Comparison of ENCODE assay signal across 29 cellular contexts in the genomic region with DNA sequence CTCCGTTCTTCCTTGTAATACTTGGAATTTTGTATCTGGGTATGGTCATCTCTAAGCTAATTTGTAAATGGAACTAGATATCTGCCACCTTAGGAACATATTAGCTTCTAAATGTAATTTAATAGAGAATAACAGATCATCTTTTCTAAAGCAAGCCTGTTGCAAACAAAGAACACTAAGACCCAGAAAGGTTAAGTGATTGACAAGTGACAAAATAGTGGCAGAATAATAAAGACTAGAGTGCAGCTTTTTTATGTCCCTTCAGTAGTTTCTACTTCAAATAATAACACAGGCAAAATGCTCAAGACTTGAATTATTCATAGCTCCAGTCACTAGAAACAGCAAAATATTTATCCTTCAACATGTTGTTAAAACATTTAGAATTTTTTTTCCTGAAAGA.
"Had no signal": no experiment of that assay in that cellular context is flagged by ENCODE, and none has a peak within 500 bp of the region (broad histone marks: within the 10 kb centered on the region; RNA-seq: fewer than 3 reads in every experiment).

No MANE protein-coding gene starts in this region.

- DNase-seq: colonic mucosa; cortex of kidney; dermis blood vessel endothelial cell; dorsolateral prefrontal cortex; effector CD4-positive, alpha-beta T cell; effector CD8-positive, alpha-beta T cell; effector memory CD4-positive, alpha-beta T cell; effector memory CD8-positive, alpha-beta T cell; endodermal cell; erythroblast; esophagus squamous epithelium; foreskin fibroblast; foreskin keratinocyte; foreskin melanocyte; gastrocnemius medialis; glutamatergic neuron; head of caudate nucleus; heart left ventricle; heart right ventricle had no signal

- H3K4me3 Mint-ChIP-seq: dendritic cell treated with granulocyte-macrophage colony-stimulating factor and Interleukin-4, amounts not matched to agents 40 ng/mL and 50 ng/mL, for 4 days; effector memory CD8-positive, alpha-beta T cell; endodermal cell had no signal

- H3K4me3 ChIP-seq: colonic mucosa, coronary artery, dorsolateral prefrontal cortex, esophagus muscularis mucosa, esophagus squamous epithelium, gastrocnemius medialis, gastroesophageal sphincter, heart left ventricle, heart right ventricle, hepatocyte had no signal

- H3K27ac ChIP-seq: colonic mucosa, coronary artery, epithelial cell of prostate, esophagus muscularis mucosa, esophagus squamous epithelium, foreskin keratinocyte, gastrocnemius medialis, gastroesophageal sphincter, heart left ventricle, heart right ventricle, hepatocyte had no signal

- H3K4me2 ChIP-seq: hepatocyte had no signal

- H3K27ac Mint-ChIP-seq: dendritic cell treated with granulocyte-macrophage colony-stimulating factor and Interleukin-4, amounts not matched to agents 40 ng/mL and 50 ng/mL, for 4 days; effector memory CD8-positive, alpha-beta T cell; endodermal cell had no signal

- H3K79me2 ChIP-seq: hepatocyte had no signal

- H3K4me1 ChIP-seq: colonic mucosa, esophagus muscularis mucosa, esophagus squamous epithelium, foreskin keratinocyte, gastrocnemius medialis, gastroesophageal sphincter, heart left ventricle, heart right ventricle had no signal

- H3K27me3 Mint-ChIP-seq: dendritic cell treated with granulocyte-macrophage colony-stimulating factor and Interleukin-4, amounts not matched to agents 40 ng/mL and 50 ng/mL, for 4 days had no signal

- ATAC-seq: effector memory CD8-positive, alpha-beta T cell; esophagus mucosa; foreskin keratinocyte; gastrocnemius medialis; gastroesophageal sphincter; heart left ventricle; heart right ventricle had no signal

- H3K9me3 Mint-ChIP-seq: dendritic cell treated with granulocyte-macrophage colony-stimulating factor and Interleukin-4, amounts not matched to agents 40 ng/mL and 50 ng/mL, for 4 days; effector memory CD8-positive, alpha-beta T cell; endodermal cell had no signal

- H3K9me3 ChIP-seq: colonic mucosa, esophagus muscularis mucosa, esophagus squamous epithelium, gastrocnemius medialis, gastroesophageal sphincter, heart left ventricle, heart right ventricle had no signal

- H3K36me3 ChIP-seq: colonic mucosa, esophagus squamous epithelium, gastroesophageal sphincter had no signal

- H2AFZ ChIP-seq: hepatocyte had no signal

- H3K27me3 ChIP-seq: colonic mucosa, dorsolateral prefrontal cortex, esophagus muscularis mucosa, esophagus squamous epithelium, foreskin keratinocyte, gastrocnemius medialis, gastroesophageal sphincter, heart left ventricle, heart right ventricle, hepatocyte had no signal

- FAIRE-seq: colon, endometrium, frontal cortex had no signal
